13 cellular contexts compared by ENCODE assay signal in genomic region chr17:50537721-50538548, GRCh38. TPM values are rescaled to one million over a fixed set of nuclear protein-coding genes. Genes with fewer than 3 reads are reported as not detected.
DNase-seq lines count a peak whose midpoint lies in the region; ATAC-seq and TF ChIP-seq lines count a peak whose summit lies in the region.
"Had no signal": no experiment of that assay in that cellular context is flagged by ENCODE, and none has a peak within 500 bp of the region (broad histone marks: within the 10 kb centered on the region; RNA-seq: fewer than 3 reads in every experiment).

No MANE protein-coding gene starts in this region.

- H3K27me3 Mint-ChIP-seq in neural crest cell (ENCODE audit: low read depth): peaks cover 33% of the 10 kb centered on the region

- peaks cover 32% of the 10 kb centered on the region for H3K4me1 Mint-ChIP-seq in neural crest cell

- H3K27ac ChIP-seq in 22Rv1: peak overlapping the region; percentile 100
- peak overlapping the region; percentile 100 for H3K27ac ChIP-seq in VCaP
- no peak overlapping the region for H3K27ac ChIP-seq in dorsolateral prefrontal cortex
- H3K27ac ChIP-seq: SJCRH30 had no signal

- no peak for ATAC-seq in GM18505 (IDR thresholded peaks at IDR 0.05; ENCODE audit: unreplicated experiment)
- ATAC-seq: GM12878 had no signal

- peaks cover 0 to 16% (median 0%) of the 10 kb centered on the region in 45 donors for H3K27me3 ChIP-seq in dorsolateral prefrontal cortex
- H3K27me3 ChIP-seq: SJCRH30 had no signal

- no peak overlapping the region for H3K4me3 Mint-ChIP-seq in neural crest cell

- H3K9me3 Mint-ChIP-seq in neural crest cell: no peaks in the 10 kb centered on the region

- no peak for DNase-seq in neural crest cell (ENCODE audit: low read depth, low spot score)
- no peak for DNase-seq in dorsolateral prefrontal cortex
- no peak for DNase-seq in stimulated activated CD4-positive, alpha-beta T cell treated with anti-CD3 and anti-CD28 coated beads, Interleukin-4, amount 100 ng/mL, for 1 hour
- DNase-seq: HCEC 1CT, NCI-H146, NCI-H2081 treated with DMSO at 0.1 percent for 48 hours, NCI-H524, RPMI8226, SJCRH30 had no signal

- intact Hi-C loops in dorsolateral prefrontal cortex (cut with DNase I): no loop called here

- H3K36me3 Mint-ChIP-seq in neural crest cell (ENCODE audit: low read depth): no peaks in the 10 kb centered on the region

- TF ChIP-seq POLR2A in GM18505 (IDR thresholded peaks at IDR 0.05; ENCODE audit: borderline replicate concordance, extremely low read depth, insufficient read depth, insufficient read length): no peak

- no peak overlapping the region for H3K4me3 ChIP-seq in dorsolateral prefrontal cortex
- H3K4me3 ChIP-seq: GM12878, SJCRH30 had no signal

- no peak for TF ChIP-seq CTCF in 22Rv1 (IDR thresholded peaks at IDR 0.05)
- no peak for TF ChIP-seq CTCF in VCaP (conservative IDR thresholded peaks at IDR 0.05)
- no peak for TF ChIP-seq CTCF in neural crest cell (conservative IDR thresholded peaks at IDR 0.05)
- no peak for TF ChIP-seq CTCF in dorsolateral prefrontal cortex (IDR thresholded peaks at IDR 0.05 in 54 of 56, conservative IDR thresholded peaks at IDR 0.05 in 2 of 56; ENCODE audit: low read depth in 1 of 56, partially characterized antibody in 56 of 56)

- peak overlapping the region; percentile 84 for H3K27ac Mint-ChIP-seq in neural crest cell (ENCODE audit: unreplicated experiment)

RNA-seq across cellular contexts. Expression of gene EPN3, which starts 5.4 kb away (rescaled TPM):
- total RNA-seq in neural crest cell (0.11 TPM in 1 of 2 replicates, not detected in the other), dorsolateral prefrontal cortex (10 to 100 TPM in 63 of 120 experiments, 1 to 10 TPM in 56, under 1 TPM in 1; 0.81 to 24.4 (median 10.4) TPM)
- total RNA-seq: GM12878, SJCRH30 had no signal

RNA-seq across cellular contexts. Expression of gene SPATA20, which starts 9.0 kb away (rescaled TPM):
- total RNA-seq in neural crest cell (24.4 and 25.8 TPM in 2 replicates), dorsolateral prefrontal cortex (10 to 100 TPM; 29.4 to 85.3 (median 53.1) TPM)

RNA-seq across cellular contexts. Expression of gene CACNA1G, which starts 22.6 kb away (rescaled TPM):
- total RNA-seq in neural crest cell (1.1 TPM in 2 replicates), dorsolateral prefrontal cortex (10 to 100 TPM in 118 of 120 experiments, 1 to 10 TPM in 2; 6.8 to 38.4 (median 21.8) TPM)

RNA-seq across cellular contexts. Expression of gene MYCBPAP, which starts 29.7 kb away (rescaled TPM):
- 1.2 and 1.7 TPM in 2 replicates for total RNA-seq in neural crest cell
- 10 to 100 TPM in 9 of 120 experiments, 1 to 10 TPM in 111; 1.7 to 14.6 (median 5.8) TPM for total RNA-seq in dorsolateral prefrontal cortex
- total RNA-seq: SJCRH30 had no signal

RNA-seq across cellular contexts. Expression of gene RSAD1, which starts 59.3 kb away (rescaled TPM):
- total RNA-seq in neural crest cell (42.4 and 42.9 TPM in 2 replicates), dorsolateral prefrontal cortex (10 to 100 TPM; 32.2 to 82.5 (median 54.8) TPM)

Comparison
In these comparisons a context has a peak if more than half of its experiments do, and no peak if none do; other contexts are left out.
1. H3K27ac ChIP-seq: peak in 22Rv1 (single experiment) and VCaP (single experiment); none in dorsolateral prefrontal cortex (0 of 59).